ENCODE assay signal across 8 cellular contexts in genomic region chr6:34055223-34055933, GRCh38.
A peak's percentile ranks its signal among the peaks of the same experiment; 100 is the strongest.
DNase-seq lines count a peak whose midpoint lies in the region; ATAC-seq and TF ChIP-seq lines count a peak whose summit lies in the region.

No MANE protein-coding gene starts in this region.

- H3K27me3 ChIP-seq in GM06990 (replicated peaks; ENCODE audit: control insufficient read depth, insufficient read depth, low read length), result no peaks in the 10 kb centered on the region; the same call in 1 of the 2 replicates
- no peaks in the 10 kb centered on the region for H3K27me3 ChIP-seq in hepatocyte
- peaks cover 0 to 26% (median 0%) of the 10 kb centered on the region in 7 donors for H3K27me3 ChIP-seq in spleen (replicated peaks in 1 of 7)

- H3K4me3 ChIP-seq in GM06990 (replicated peaks; ENCODE audit: low read depth, low read length) (no peak overlapping the region), hepatocyte (no peak overlapping the region), spleen (no peak overlapping the region)

- peak; percentile 91 for TF ChIP-seq CTCF in GM06990 (IDR thresholded peaks at IDR 0.05; ENCODE audit: insufficient read depth, low read length, poor library complexity, severe bottlenecking)
- peak; percentile 68 for TF ChIP-seq CTCF in hepatocyte (IDR thresholded peaks at IDR 0.05; ENCODE audit: poor library complexity)
- TF ChIP-seq CTCF in spleen (IDR thresholded peaks at IDR 0.05 in 8 of 11, conservative IDR thresholded peaks at IDR 0.05 in 3 of 11), result peak; percentile 42 to 87 (median 75)

- H3K4me1 ChIP-seq in hepatocyte (ENCODE audit: insufficient read depth), result no peaks in the 10 kb centered on the region
- H3K4me1 ChIP-seq in spleen, result peaks cover 0 to 6% (median 0%) of the 10 kb centered on the region in 6 donors

- no peaks in the 10 kb centered on the region for H3K79me2 ChIP-seq in hepatocyte

- H2AFZ ChIP-seq in hepatocyte, result no peak overlapping the region

- no peaks in the 10 kb centered on the region for H3K9me2 ChIP-seq in hepatocyte (replicated peaks; ENCODE audit: insufficient read depth)

- H3K36me3 ChIP-seq in GM06990 (ENCODE audit: control insufficient read depth, insufficient read depth, low read length), result no peaks in the 10 kb centered on the region
- no peaks in the 10 kb centered on the region for H3K36me3 ChIP-seq in hepatocyte (replicated peaks; ENCODE audit: insufficient read depth, low read depth)
- H3K36me3 ChIP-seq in spleen, result no peaks in the 10 kb centered on the region

- peak; percentile 44 for DNase-seq in GM06990 (ENCODE audit: extremely low read depth, insufficient read length)
- peak; percentile 26 for DNase-seq in NCI-H1048 (lab: John Stamatoyannopoulos, UW)
- peak in 4 of 5 donors; percentile 31 to 54 (median 42) for DNase-seq in T-helper 1 cell
- DNase-seq in amniotic epithelial cell (ENCODE audit: low read depth), result peak; percentile 50
- DNase-seq in hepatocyte (ENCODE audit: low spot score), result peak; percentile 79
- DNase-seq in spleen, result peak; percentile 86

- ATAC-seq in GM18502 (IDR thresholded peaks at IDR 0.05; ENCODE audit: poor library complexity, unreplicated experiment), result no peak
- no peak for ATAC-seq in HG03039 (IDR thresholded peaks at IDR 0.05; ENCODE audit: unreplicated experiment)

- no peak overlapping the region for H3K27ac ChIP-seq in hepatocyte
- H3K27ac ChIP-seq in spleen, result no peak overlapping the region

- no peak overlapping the region for H3K4me2 ChIP-seq in hepatocyte

- intact Hi-C loops in spleen (cut with DNase I; ENCODE audit: low total_unique reads), result loop anchor here (5.0 kb wide), 1 partner anchor 97 kb away; no protein-coding TSS in a partner anchor

- no peaks in the 10 kb centered on the region for H4K20me1 ChIP-seq in hepatocyte (ENCODE audit: insufficient read depth, poor library complexity, severe bottlenecking)

- whole genome bisulfite sequencing in hepatocyte (ENCODE audit: low lambda C conversion rate, missing lambda C conversion rate), result 74% methylated on average over 18 of the region's 18 CpGs
- WGBS in spleen, 5 donors, result 63 to 80% (median 63%) methylated on average over 14 to 18 of the region's 18 CpGs

- TF ChIP-seq POLR2A in spleen (IDR thresholded peaks at IDR 0.05), result no peak

- no peaks in the 10 kb centered on the region for H3K9me3 ChIP-seq in hepatocyte (ENCODE audit: low read depth)
- no peaks in the 10 kb centered on the region for H3K9me3 ChIP-seq in spleen

Comparison
In these comparisons a context has a peak if more than half of its experiments do, and no peak if none do; other contexts are left out.
1. DNase-seq: peak in every context shown above with its lines; median percentile 86 in spleen; 79 in hepatocyte; 50 in amniotic epithelial cell; 44 in GM06990; 42 in T-helper 1 cell; 26 in NCI-H1048.